ENCODE assay signal across 11 cellular contexts in genomic region chr1:19361231-19362147, GRCh38. TPM values are rescaled to one million over a fixed set of nuclear protein-coding genes. Genes with fewer than 3 reads are reported as not detected.
A peak's percentile ranks its signal among the peaks of the same experiment; 100 is the strongest.
DNase-seq lines count a peak whose midpoint lies in the region; ATAC-seq and TF ChIP-seq lines count a peak whose summit lies in the region.
"Had no signal": no experiment of that assay in that cellular context is flagged by ENCODE, and none has a peak within 500 bp of the region (broad histone marks: within the 10 kb centered on the region; RNA-seq: fewer than 3 reads in every experiment).

No MANE protein-coding gene starts in this region.

- TF ChIP-seq POLR2A in prostate gland (IDR thresholded peaks at IDR 0.05) = no peak

- no peaks in the 10 kb centered on the region for H3K9me3 ChIP-seq in prostate gland
- H3K9me3 ChIP-seq: A549 had no signal

- no peaks in the 10 kb centered on the region for H3K9me3 Mint-ChIP-seq in activated CD4-positive, alpha-beta T cell treated with anti-CD3 and anti-CD28 coated beads, Interleukin-2, amount 10 ng/mL, durations not matched to agents 24 days and 14 days
- no peaks in the 10 kb centered on the region for H3K9me3 Mint-ChIP-seq in effector memory CD8-positive, alpha-beta T cell

- intact Hi-C loops in activated CD4-positive, alpha-beta T cell treated with anti-CD3 and anti-CD28 coated beads, Interleukin-2, amount 10 ng/mL, durations not matched to agents 24 days and 14 days (cut with micrococcal nuclease) = no loop called here
- intact Hi-C loops in prostate gland (cut with DNase I) = no loop called here

- no peaks in the 10 kb centered on the region for H3K27me3 ChIP-seq in prostate gland (replicated peaks; ENCODE audit: insufficient read depth)

- no peak for DNase-seq in activated CD4-positive, alpha-beta T cell treated with anti-CD3 and anti-CD28 coated beads, Interleukin-2, amount 10 ng/mL, durations not matched to agents 24 days and 14 days
- no peak for DNase-seq in activated CD4-positive, alpha-beta T cell treated with anti-CD3 and anti-CD28 coated beads for 4 hours
- DNase-seq in NCI-H2171 treated with DMSO at 0.1 percent for 48 hours (lab: John Stamatoyannopoulos, UW) (peak; percentile 93), prostate gland (ENCODE audit: low spot score) (peak; percentile 80), EL (no peak), GM13976 (ENCODE audit: low spot score) (no peak), NCI-H748 treated with DMSO at 0.1 percent for 48 hours (lab: John Stamatoyannopoulos, UW) (no peak)
- DNase-seq in effector memory CD8-positive, alpha-beta T cell = no peak
- DNase-seq: NCI-H1105 treated with DMSO at 0.1 percent for 48 hours; stimulated activated CD4-positive, alpha-beta T cell treated with anti-CD3 and anti-CD28 coated beads, Interleukin-2, amount 100 ng/mL, for 24 hours had no signal

- H3K27ac Mint-ChIP-seq in activated CD4-positive, alpha-beta T cell treated with anti-CD3 and anti-CD28 coated beads, Interleukin-2, amount 10 ng/mL, durations not matched to agents 24 days and 14 days = peak overlapping the region; percentile 2
- peak overlapping the region; percentile 41 to 62 for H3K27ac Mint-ChIP-seq in effector memory CD8-positive, alpha-beta T cell

- H3K36me3 Mint-ChIP-seq in activated CD4-positive, alpha-beta T cell treated with anti-CD3 and anti-CD28 coated beads, Interleukin-2, amount 10 ng/mL, durations not matched to agents 24 days and 14 days (ENCODE audit: low read depth) = peaks cover 26% of the 10 kb centered on the region
- peaks cover 28% of the 10 kb centered on the region for H3K36me3 Mint-ChIP-seq in effector memory CD8-positive, alpha-beta T cell (ENCODE audit: insufficient read depth)

- in situ Hi-C loops in GM13976 (cut with MboI; ENCODE audit: low sequenced_read_pairs, unreplicated experiment) = no loop called here

- H3K36me3 ChIP-seq in prostate gland = no peaks in the 10 kb centered on the region

- H3K4me1 ChIP-seq in prostate gland (replicated peaks) = peaks cover 37% of the 10 kb centered on the region
- H3K4me1 ChIP-seq: A549 had no signal

- H3K27me3 Mint-ChIP-seq in activated CD4-positive, alpha-beta T cell treated with anti-CD3 and anti-CD28 coated beads, Interleukin-2, amount 10 ng/mL, durations not matched to agents 24 days and 14 days = no peaks in the 10 kb centered on the region
- H3K27me3 Mint-ChIP-seq in effector memory CD8-positive, alpha-beta T cell = no peaks in the 10 kb centered on the region

- peak in 1 of 4 experiments; percentile 4 for TF ChIP-seq CTCF in prostate gland (IDR thresholded peaks at IDR 0.05)
- TF ChIP-seq CTCF in GM13976 (IDR thresholded peaks at IDR 0.05; ENCODE audit: borderline replicate concordance, control extremely low read depth, extremely low read depth, insufficient read depth, missing control alignments) = no peak

- no peak overlapping the region for H3K4me3 Mint-ChIP-seq in activated CD4-positive, alpha-beta T cell treated with anti-CD3 and anti-CD28 coated beads, Interleukin-2, amount 10 ng/mL, durations not matched to agents 24 days and 14 days
- no peak overlapping the region for H3K4me3 Mint-ChIP-seq in effector memory CD8-positive, alpha-beta T cell

- peaks cover 21% of the 10 kb centered on the region for H3K4me1 Mint-ChIP-seq in activated CD4-positive, alpha-beta T cell treated with anti-CD3 and anti-CD28 coated beads, Interleukin-2, amount 10 ng/mL, durations not matched to agents 24 days and 14 days
- peaks cover 20 to 32% of the 10 kb centered on the region in 2 donors for H3K4me1 Mint-ChIP-seq in effector memory CD8-positive, alpha-beta T cell (ENCODE audit: low read depth in 2 of 2)

- peak overlapping the region; percentile 70 to 72 for H3K27ac ChIP-seq in prostate gland
- H3K27ac ChIP-seq: A549 had no signal

- no peak overlapping the region for H3K4me3 ChIP-seq in prostate gland
- H3K4me3 ChIP-seq: A549 had no signal

- no peak for ATAC-seq in effector memory CD8-positive, alpha-beta T cell (replicated peaks)
- ATAC-seq: A549 had no signal

- 30% methylated on average over 20 of the region's 20 CpGs for WGBS in prostate gland

RNA-seq across cellular contexts. Expression of gene SLC66A1, which starts 49.4 kb away (rescaled TPM):
- total RNA-seq in activated CD4-positive, alpha-beta T cell treated with anti-CD3 and anti-CD28 coated beads, Interleukin-2, amount 10 ng/mL, durations not matched to agents 24 days and 14 days = 9.2 and 10.1 TPM in 2 replicates
- total RNA-seq in prostate gland = 10 to 100 TPM; 24.4 to 49.6 TPM

RNA-seq across cellular contexts. Expression of gene AKR7A2, which starts 49.5 kb away (rescaled TPM):
- total RNA-seq in activated CD4-positive, alpha-beta T cell treated with anti-CD3 and anti-CD28 coated beads, Interleukin-2, amount 10 ng/mL, durations not matched to agents 24 days and 14 days = 33.6 and 35.4 TPM in 2 replicates
- total RNA-seq in prostate gland = 100 to 1,000 TPM; 153 to 172 TPM

Comparison
In these comparisons a context has a peak if more than half of its experiments do, and no peak if none do; other contexts are left out.
1. DNase-seq: peak in NCI-H2171 treated with DMSO at 0.1 percent for 48 hours (single experiment) and prostate gland (single experiment); none in activated CD4-positive, alpha-beta T cell treated with anti-CD3 and anti-CD28 coated beads, Interleukin-2, amount 10 ng/mL, durations not matched to agents 24 days and 14 days (single experiment), activated CD4-positive, alpha-beta T cell treated with anti-CD3 and anti-CD28 coated beads for 4 hours (0 of 2), effector memory CD8-positive, alpha-beta T cell (0 of 3), EL (single experiment), GM13976 (single experiment) and NCI-H748 treated with DMSO at 0.1 percent for 48 hours (single experiment).